Comparison of ENCODE assay signal across 9 cellular contexts in the genomic region with DNA sequence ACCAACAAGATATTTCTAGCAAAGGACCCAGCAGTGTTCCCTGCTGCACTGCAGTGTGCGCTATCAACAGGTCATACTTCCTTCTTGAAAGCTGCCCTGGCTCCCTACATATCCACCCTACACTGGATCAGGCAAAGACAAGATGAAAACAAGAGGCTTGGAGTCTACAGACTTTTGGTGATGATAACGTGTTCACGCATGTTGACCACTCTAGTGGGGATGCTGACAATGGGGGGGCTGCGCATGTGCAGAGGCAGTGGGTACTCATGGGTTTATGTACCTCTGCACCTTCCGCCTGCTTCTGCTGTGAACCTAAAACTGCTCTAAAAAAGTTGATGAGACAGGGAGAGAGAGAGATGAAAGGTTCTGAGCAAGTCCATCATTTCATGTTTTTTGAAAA. TPM values are rescaled to one million over a fixed set of nuclear protein-coding genes. Genes with fewer than 3 reads are reported as not detected.
DNase-seq lines count a peak whose midpoint lies in the region; ATAC-seq, FAIRE-seq and TF ChIP-seq lines count a peak whose summit lies in the region.
"Had no signal": no experiment of that assay in that cellular context is flagged by ENCODE, and none has a peak within 500 bp of the region (broad histone marks: within the 10 kb centered on the region; RNA-seq: fewer than 3 reads in every experiment).

No MANE protein-coding gene starts in this region.

- no peaks in the 10 kb centered on the region for H3K27me3 ChIP-seq in cardiac muscle cell
- H3K27me3 ChIP-seq in HepG2 (ENCODE audit: control insufficient read depth in 1 of 2, insufficient read depth in 2 of 2, low read length in 2 of 2): peaks cover 0 to 2% of the 10 kb centered on the region in 2 experiments; a peak in 2 of 5 replicates

- CTCF ChIA-PET in HepG2 (lab: Yijun Ruan, JAX; ENCODE audit: low intra/inter-chr PET ratio, low total read pairs): no interaction called here

- H3K9me3 ChIP-seq in cardiac muscle cell (ENCODE audit: low read depth): no peaks in the 10 kb centered on the region
- H3K9me3 ChIP-seq in HepG2 (ENCODE audit: low read length): no peaks in the 10 kb centered on the region

- H3K79me2 ChIP-seq in HepG2 (ENCODE audit: insufficient read depth, low read length): peaks cover 92% of the 10 kb centered on the region

- peak overlapping the region; percentile 74 for H3K4me2 ChIP-seq in HepG2 (ENCODE audit: low read depth, low read length)

- H3K4me1 Mint-ChIP-seq in type B pancreatic cell (ENCODE audit: unreplicated experiment): peaks cover 51% of the 10 kb centered on the region

- H2AFZ ChIP-seq in HepG2 (ENCODE audit: low read length): no peak overlapping the region

- peaks cover 41% of the 10 kb centered on the region for H3K4me1 ChIP-seq in cardiac muscle cell (ENCODE audit: low read depth)
- peaks cover 72% of the 10 kb centered on the region for H3K4me1 ChIP-seq in HepG2 (ENCODE audit: insufficient read depth, low read length)

- TF ChIP-seq CTCF in cardiac muscle cell (IDR thresholded peaks at IDR 0.05; ENCODE audit: low read depth, low read length) (no peak), astrocyte of the cerebellum (IDR thresholded peaks at IDR 0.05; ENCODE audit: low read depth, low read length, missing control alignments) (no peak), HepG2 (CRISPR knock-in tag; IDR thresholded peaks at IDR 0.05) (no peak), type B pancreatic cell (conservative IDR thresholded peaks at IDR 0.05) (no peak)

- in situ Hi-C loops in astrocyte of the cerebellum (cut with HindIII; ENCODE audit: low sequenced_read_pairs): no loop called here
- in situ Hi-C loops in HepG2 (cut with HindIII; ENCODE audit: extremely low pct_ligation_motif_present, low pct_unique_long_range_greater_than_20kb): no loop called here

- peaks cover 93% of the 10 kb centered on the region for H4K20me1 ChIP-seq in HepG2 (ENCODE audit: insufficient read depth, low read length)

- intact Hi-C loops in Right ventricle myocardium superior (cut with DNase I): no loop called here
- intact Hi-C loops in HepG2 (cut with micrococcal nuclease; ENCODE audit: unreplicated experiment): no loop called here

- H3K4me3 Mint-ChIP-seq in type B pancreatic cell: no peak overlapping the region

- DNase-seq in cardiac muscle cell (ENCODE audit: low read depth in 1 of 2, low spot score in 1 of 2): no peak
- no peak for DNase-seq in Right ventricle myocardium superior
- no peak for DNase-seq in astrocyte of the cerebellum (ENCODE audit: low read depth)
- no peak for DNase-seq in HepG2 (ENCODE audit: low spot score)
- DNase-seq in type B pancreatic cell (ENCODE audit: extremely low spot score, unreplicated experiment): no peak
- no peak for DNase-seq in NOMO-1 (lab: John Stamatoyannopoulos, UW; ENCODE audit: unreplicated experiment in 2 of 2)

- peak overlapping the region; percentile 58; the same call in 1 of the 2 replicates for H3K9ac ChIP-seq in HepG2 (ENCODE audit: insufficient read depth, low read depth, low read length)

- peak overlapping the region; percentile 67 for H3K27ac ChIP-seq in cardiac muscle cell
- peak overlapping the region; percentile 30 for H3K27ac ChIP-seq in HepG2 (ENCODE audit: extremely low read length, insufficient read depth, low read length)

- TF ChIP-seq RAD21 in HepG2 (CRISPR knock-in tag; IDR thresholded peaks at IDR 0.05): no peak

- ATAC-seq in Right ventricle myocardium superior (ENCODE audit: poor library complexity): no peak
- ATAC-seq in HepG2: no peak
- no peak for ATAC-seq in HG03457 (IDR thresholded peaks at IDR 0.05; ENCODE audit: unreplicated experiment)
- no peak for ATAC-seq in GM19023 (IDR thresholded peaks at IDR 0.05; ENCODE audit: unreplicated experiment)

- TF ChIP-seq EP300 in HepG2 (IDR thresholded peaks at IDR 0.05; ENCODE audit: low read depth in 2 of 2, low read length in 2 of 2): no peak
- no peak for TF ChIP-seq EP300 in HepG2 (CRISPR knock-in tag; IDR thresholded peaks at IDR 0.05; ENCODE audit: borderline replicate concordance)

- H3K27ac Mint-ChIP-seq in type B pancreatic cell: peak overlapping the region; percentile 76

- H3K9me3 Mint-ChIP-seq in type B pancreatic cell: no peaks in the 10 kb centered on the region

- H3K4me3 ChIP-seq in cardiac muscle cell (no peak overlapping the region), astrocyte of the cerebellum (ENCODE audit: low read depth, low read length) (peak overlapping the region; percentile 5), HepG2 (replicated peaks in 1 of 3; ENCODE audit: insufficient read depth in 1 of 3, low read depth in 2 of 3, low read length in 3 of 3) (peak overlapping the region; percentile 32 to 93 (median 93))

- peaks cover 44% of the 10 kb centered on the region for H3K36me3 Mint-ChIP-seq in type B pancreatic cell

- no TSS peak for BruUV-seq in HepG2 (replicated peaks; lab: Mats Ljungman, UMichigan)

- TF ChIP-seq POLR2A in HepG2 (IDR thresholded peaks at IDR 0.05; ENCODE audit: insufficient read depth in 1 of 2, low read depth in 2 of 2, low read length in 2 of 2): no peak; a peak in 2 of 4 replicates

- H3K36me3 ChIP-seq in cardiac muscle cell (peaks cover 78% of the 10 kb centered on the region), HepG2 (replicated peaks in 1 of 2; ENCODE audit: control insufficient read depth in 1 of 2, insufficient read depth in 2 of 2, low read length in 2 of 2) (peaks cover 37 to 78% of the 10 kb centered on the region in 2 experiments)

- no peak for FAIRE-seq in HepG2 (lab: Jason Lieb, UNC)
- FAIRE-seq: small intestine had no signal

- POLR2A ChIA-PET in HepG2 (lab: Yijun Ruan, JAX): interaction anchor here (1.1 to 2.4 kb wide), 3 partner anchors 10 to 27 kb away, joined by 3 to 43 read pairs (median 4); no protein-coding TSS in a partner anchor

- no peaks in the 10 kb centered on the region for H3K27me3 Mint-ChIP-seq in type B pancreatic cell

- 82% methylated on average over 4 of the region's 5 CpGs for WGBS in HepG2 (ENCODE audit: low lambda C conversion rate)

TF ChIP-seq in HepG2, 621 proteins besides CTCF, POLR2A, EP300 and RAD21 (continues in another document):
- TF ChIP-seq HCFC1 (IDR thresholded peaks at IDR 0.05; ENCODE audit: low read depth, low read length): no peak

RNA-seq across cellular contexts. Expression of a gene that starts 5.5 kb away (rescaled TPM):
- 3,076 and 4,542 TPM in 2 replicates for total RNA-seq in cardiac muscle cell
- 4,459 and 4,945 TPM in 2 replicates for polyA plus RNA-seq in cardiac muscle cell
- total RNA-seq in Right ventricle myocardium superior: 136 TPM
- 1,559 and 2,216 TPM in 2 replicates for total RNA-seq in HepG2 (2016; rRNA removed; fragmentation: Illumina TruSeq; extraction: Trizol)
- total RNA-seq in HepG2 (2016; cell fraction: cytosol; rRNA removed; fragmentation: Illumina TruSeq; extraction: Trizol; ENCODE audit: low read depth): 233 and 251 TPM in 2 replicates
- 1,559 and 2,270 TPM in 2 replicates for total RNA-seq in HepG2 (2016; cell fraction: insoluble cytoplasmic fraction; rRNA removed; fragmentation: Illumina TruSeq; extraction: Trizol)
- total RNA-seq in HepG2 (2016; cell fraction: membrane; rRNA removed; fragmentation: Illumina TruSeq; extraction: Trizol): 352 and 366 TPM in 2 replicates
- total RNA-seq in HepG2 (2016; cell fraction: nucleus; rRNA removed; fragmentation: Illumina TruSeq; extraction: Trizol): 647 and 688 TPM in 2 replicates
- 2,835 and 3,103 TPM in 2 replicates for polyA plus RNA-seq in HepG2 (2011; rRNA removed)
- polyA plus RNA-seq in HepG2 (2011; cell fraction: cytosol; rRNA removed): 2,814 and 3,536 TPM in 2 replicates
- 1,312 and 1,364 TPM in 2 replicates for polyA plus RNA-seq in HepG2 (2011; cell fraction: nucleus; rRNA removed)
- 2,599 and 3,087 TPM in 2 replicates for polyA plus RNA-seq in HepG2 (2012)
- 244 and 257 TPM in 2 replicates for polyA plus RNA-seq in HepG2 (2016; cell fraction: cytosol; fragmentation: Illumina TruSeq; extraction: Trizol; ENCODE audit: low read depth)
- polyA plus RNA-seq in HepG2 (2016; cell fraction: insoluble cytoplasmic fraction; fragmentation: Illumina TruSeq; extraction: Trizol; ENCODE audit: low read depth): 2,184 and 2,214 TPM in 2 replicates
- 258 and 284 TPM in 2 replicates for polyA plus RNA-seq in HepG2 (2016; cell fraction: membrane; fragmentation: Illumina TruSeq; extraction: Trizol; ENCODE audit: low read depth)
- polyA plus RNA-seq in HepG2 (2016; cell fraction: nucleus; fragmentation: Illumina TruSeq; extraction: Trizol; ENCODE audit: insufficient read depth, low read depth): 796 and 841 TPM in 2 replicates
- polyA minus RNA-seq in HepG2 (2011; rRNA and poly(A)+ RNA removed; ENCODE audit: low replicate concordance): 4,265 and 4,548 TPM in 2 replicates
- polyA minus RNA-seq in HepG2 (2011; cell fraction: cytosol; rRNA and poly(A)+ RNA removed): 2,231 and 2,479 TPM in 2 replicates
- 525 and 715 TPM in 2 replicates for polyA minus RNA-seq in HepG2 (2011; cell fraction: nucleus; rRNA and poly(A)+ RNA removed)
- total RNA-seq in type B pancreatic cell (ENCODE audit: low replicate concordance): 599 and 828 TPM in 2 replicates

RNA-seq across cellular contexts. Expression of a gene that starts 55.6 kb away (rescaled TPM):
- total RNA-seq in cardiac muscle cell (59.5 and 81.0 TPM in 2 replicates), Right ventricle myocardium superior (114 TPM), HepG2 (2016; rRNA removed; fragmentation: Illumina TruSeq; extraction: Trizol) (18.6 and 21.9 TPM in 2 replicates), type B pancreatic cell (ENCODE audit: low replicate concordance) (100 and 141 TPM in 2 replicates)
- polyA plus RNA-seq in cardiac muscle cell (70.3 and 72.5 TPM in 2 replicates), HepG2 (2011; rRNA removed) (15.9 and 18.3 TPM in 2 replicates)
- 254 and 312 TPM in 2 replicates for total RNA-seq in HepG2 (2016; cell fraction: cytosol; rRNA removed; fragmentation: Illumina TruSeq; extraction: Trizol; ENCODE audit: low read depth)
- total RNA-seq in HepG2 (2016; cell fraction: insoluble cytoplasmic fraction; rRNA removed; fragmentation: Illumina TruSeq; extraction: Trizol): 13.9 and 17.5 TPM in 2 replicates
- 58.9 and 60.2 TPM in 2 replicates for total RNA-seq in HepG2 (2016; cell fraction: membrane; rRNA removed; fragmentation: Illumina TruSeq; extraction: Trizol)
- 39.1 and 43.0 TPM in 2 replicates for total RNA-seq in HepG2 (2016; cell fraction: nucleus; rRNA removed; fragmentation: Illumina TruSeq; extraction: Trizol)
- 7.2 and 7.4 TPM in 2 replicates for polyA plus RNA-seq in HepG2 (2011; cell fraction: cytosol; rRNA removed)
- 66.9 and 79.6 TPM in 2 replicates for polyA plus RNA-seq in HepG2 (2011; cell fraction: nucleus; rRNA removed)
- polyA plus RNA-seq in HepG2 (2012): 42.4 and 45.9 TPM in 2 replicates
- 1.7 and 2.2 TPM in 2 replicates for polyA plus RNA-seq in HepG2 (2016; cell fraction: cytosol; fragmentation: Illumina TruSeq; extraction: Trizol; ENCODE audit: low read depth)
- 11.9 and 19.5 TPM in 2 replicates for polyA plus RNA-seq in HepG2 (2016; cell fraction: insoluble cytoplasmic fraction; fragmentation: Illumina TruSeq; extraction: Trizol; ENCODE audit: low read depth)
- polyA plus RNA-seq in HepG2 (2016; cell fraction: membrane; fragmentation: Illumina TruSeq; extraction: Trizol; ENCODE audit: low read depth): 5.0 and 7.3 TPM in 2 replicates
- polyA plus RNA-seq in HepG2 (2016; cell fraction: nucleus; fragmentation: Illumina TruSeq; extraction: Trizol; ENCODE audit: insufficient read depth, low read depth): 58.3 and 59.3 TPM in 2 replicates
- polyA minus RNA-seq in HepG2 (2011; rRNA and poly(A)+ RNA removed; ENCODE audit: low replicate concordance): 39.2 and 98.5 TPM in 2 replicates
- 79.8 and 99.4 TPM in 2 replicates for polyA minus RNA-seq in HepG2 (2011; cell fraction: cytosol; rRNA and poly(A)+ RNA removed)
- 178 and 188 TPM in 2 replicates for polyA minus RNA-seq in HepG2 (2011; cell fraction: nucleus; rRNA and poly(A)+ RNA removed)
